ENCODE assay signal across 8 cellular contexts in the genomic region with DNA sequence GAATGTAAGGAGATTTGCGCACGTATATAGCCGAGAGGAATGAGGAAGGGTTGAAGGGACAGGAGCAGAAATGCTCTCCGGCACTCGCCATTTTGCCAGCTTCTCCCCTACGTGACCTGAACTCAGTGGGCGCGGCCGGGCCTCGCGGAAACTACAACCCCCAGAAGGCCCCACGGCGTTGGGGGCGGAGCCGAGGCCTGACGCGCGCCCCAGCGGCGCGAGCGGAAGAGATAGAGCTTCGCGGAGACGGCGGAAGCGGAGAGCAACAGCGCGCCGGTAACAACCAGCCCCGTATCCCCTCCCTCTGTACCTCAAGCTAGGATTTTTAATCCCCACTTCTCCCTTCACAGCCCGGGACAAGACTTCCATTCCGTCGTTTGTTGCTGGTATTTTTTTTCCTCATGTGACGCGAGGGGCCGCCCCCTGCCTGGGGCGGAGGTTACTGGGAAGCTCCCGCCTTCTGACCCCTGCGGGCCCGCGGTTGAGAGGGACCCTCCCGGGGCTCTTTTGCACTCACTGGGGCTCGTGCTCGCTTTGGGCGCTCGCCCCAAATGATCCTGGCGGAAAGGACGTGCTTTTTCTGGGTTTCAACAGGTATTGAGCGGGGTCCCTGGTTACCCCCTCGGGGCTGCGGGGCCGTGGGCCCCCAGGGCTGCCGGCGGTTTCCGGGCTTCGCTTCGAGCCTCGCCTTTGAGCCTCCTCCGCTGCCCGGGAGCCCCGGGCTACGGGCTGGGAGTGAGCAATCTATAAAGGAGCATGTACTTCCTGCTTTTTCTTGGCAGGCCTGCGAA. TPM values are rescaled to one million over a fixed set of nuclear protein-coding genes. Genes with fewer than 3 reads are reported as not detected.
A peak's percentile ranks its signal among the peaks of the same experiment; 100 is the strongest.
DNase-seq lines count a peak whose midpoint lies in the region; ATAC-seq and TF ChIP-seq lines count a peak whose summit lies in the region.

TSS of gene R3HCC1L (plus strand) at position 227 of the 791 bp plus-strand sequence. CDS start 73,458 bp downstream, outside the sequence.

- H3K27ac Mint-ChIP-seq in nephron progenitor cell = peak within 1 kb of the TSS; percentile 97
- H3K27ac Mint-ChIP-seq in stimulated activated naive CD8-positive, alpha-beta T cell treated with anti-CD3 and anti-CD28 coated beads, Interleukin-15, Interleukin-2, amounts not matched to agents 100 ng/mL and 50 ng/mL, for 24 hours = peak within 1 kb of the TSS; percentile 91

- peaks cover 25% of the 10 kb centered on the region for H3K4me1 Mint-ChIP-seq in nephron progenitor cell
- peaks cover 54% of the 10 kb centered on the region for H3K4me1 Mint-ChIP-seq in stimulated activated naive CD8-positive, alpha-beta T cell treated with anti-CD3 and anti-CD28 coated beads, Interleukin-15, Interleukin-2, amounts not matched to agents 100 ng/mL and 50 ng/mL, for 24 hours (ENCODE audit: low read depth)

- ATAC-seq in RWPE2 (ENCODE audit: low read depth) = peak; percentile 96

- TF ChIP-seq CTCF in LNCaP clone FGC (IDR thresholded peaks at IDR 0.05; ENCODE audit: control insufficient read depth, extremely low read depth, insufficient read depth) (no peak), RWPE2 (IDR thresholded peaks at IDR 0.05; ENCODE audit: poor library complexity, severe bottlenecking) (no peak), nephron progenitor cell (IDR thresholded peaks at IDR 0.05) (no peak)

- peaks cover 16% of the 10 kb centered on the region for H3K36me3 Mint-ChIP-seq in nephron progenitor cell (ENCODE audit: low read depth)
- H3K36me3 Mint-ChIP-seq in stimulated activated naive CD8-positive, alpha-beta T cell treated with anti-CD3 and anti-CD28 coated beads, Interleukin-15, Interleukin-2, amounts not matched to agents 100 ng/mL and 50 ng/mL, for 24 hours (ENCODE audit: low read depth) = peaks cover 7% of the 10 kb centered on the region

- peak within 1 kb of the TSS; percentile 55 for H3K27ac ChIP-seq in RWPE2 (ENCODE audit: poor library complexity, severe bottlenecking)

- peak; percentile 91 for DNase-seq in ELR (ENCODE audit: low read depth)
- peak; percentile 81 for DNase-seq in H4 (ENCODE audit: low spot score)
- peak; percentile 46 for DNase-seq in LNCaP clone FGC (ENCODE audit: low read depth)
- DNase-seq in RWPE2 (ENCODE audit: low spot score) = peak; percentile 85
- peak; percentile 93 for DNase-seq in activated effector memory CD4-positive, alpha-beta T cell treated with Interleukin-2 at 50 U/mL for 16 hours
- peak; percentile 62 for DNase-seq in fibroblast of the conjunctiva (ENCODE audit: low read depth)
- peak; percentile 92 for DNase-seq in nephron progenitor cell

- peaks cover 7% of the 10 kb centered on the region for H3K4me1 ChIP-seq in RWPE2 (ENCODE audit: insufficient read depth, poor library complexity, severe bottlenecking)

- H3K4me3 ChIP-seq in LNCaP clone FGC (ENCODE audit: low read depth, low read length) (peak within 1 kb of the TSS; percentile 97), RWPE2 (ENCODE audit: severe bottlenecking) (peak within 1 kb of the TSS; percentile 66)

- H3K4me3 Mint-ChIP-seq in nephron progenitor cell = peak within 1 kb of the TSS; percentile 94
- H3K4me3 Mint-ChIP-seq in stimulated activated naive CD8-positive, alpha-beta T cell treated with anti-CD3 and anti-CD28 coated beads, Interleukin-15, Interleukin-2, amounts not matched to agents 100 ng/mL and 50 ng/mL, for 24 hours = peak within 1 kb of the TSS; percentile 97

- H3K27me3 Mint-ChIP-seq in nephron progenitor cell (ENCODE audit: low read depth, poor library complexity) = peaks cover 4% of the 10 kb centered on the region
- no peaks in the 10 kb centered on the region for H3K27me3 Mint-ChIP-seq in stimulated activated naive CD8-positive, alpha-beta T cell treated with anti-CD3 and anti-CD28 coated beads, Interleukin-15, Interleukin-2, amounts not matched to agents 100 ng/mL and 50 ng/mL, for 24 hours

- H3K36me3 ChIP-seq in RWPE2 (ENCODE audit: low read depth) = 0 out of 2 replicates have a peak, but pooled peaks cover 5% of the 10 kb centered on the region

- H3K9me3 Mint-ChIP-seq in nephron progenitor cell = peaks cover 30% of the 10 kb centered on the region
- H3K9me3 Mint-ChIP-seq in stimulated activated naive CD8-positive, alpha-beta T cell treated with anti-CD3 and anti-CD28 coated beads, Interleukin-15, Interleukin-2, amounts not matched to agents 100 ng/mL and 50 ng/mL, for 24 hours = peaks cover 4% of the 10 kb centered on the region

- H3K9me3 ChIP-seq in RWPE2 (ENCODE audit: severe bottlenecking) = no peaks in the 10 kb centered on the region

- H3K27me3 ChIP-seq in RWPE2 (ENCODE audit: insufficient read depth, poor library complexity, severe bottlenecking) = no peaks in the 10 kb centered on the region

RNA-seq across cellular contexts. Expression of gene R3HCC1L, which starts in this region (rescaled TPM):
- total RNA-seq in H4 (2014; rRNA removed; shearing (Covaris generic)) = 9.8 and 10.5 TPM in 2 replicates

Comparison
In these comparisons a context has a peak if more than half of its experiments do, and no peak if none do; other contexts are left out.
1. Peak in every context shown above with its lines: DNase-seq, ATAC-seq, H3K4me3 ChIP-seq and H3K27ac ChIP-seq.